ENCODE assay signal across 16 cellular contexts in the genomic region with DNA sequence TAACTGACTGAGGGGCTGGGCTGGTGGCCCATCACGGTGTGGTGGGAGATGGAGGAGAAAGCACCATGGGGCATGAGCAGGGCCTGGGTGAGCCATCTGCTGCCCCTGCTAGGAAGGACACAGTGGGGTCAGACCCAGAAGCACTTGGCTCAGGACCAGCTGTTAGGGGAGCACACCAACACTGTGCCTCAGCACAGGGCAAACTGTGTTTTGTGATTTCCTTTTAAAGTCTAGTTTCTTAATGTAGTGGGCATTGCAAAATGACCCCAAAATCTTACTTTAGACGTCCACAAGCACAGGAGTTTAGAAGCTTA. TPM values are rescaled to one million over a fixed set of nuclear protein-coding genes. Genes with fewer than 3 reads are reported as not detected.
DNase-seq lines count a peak whose midpoint lies in the region; ATAC-seq and TF ChIP-seq lines count a peak whose summit lies in the region.
"Had no signal": no experiment of that assay in that cellular context is flagged by ENCODE, and none has a peak within 500 bp of the region (broad histone marks: within the 10 kb centered on the region; RNA-seq: fewer than 3 reads in every experiment).

No MANE protein-coding gene starts in this region.

- TF ChIP-seq CTCF in Caco-2 (IDR thresholded peaks at IDR 0.05; ENCODE audit: insufficient read depth in 1 of 2, low read depth in 1 of 2, low read length in 1 of 2, severe bottlenecking in 1 of 2, unreplicated experiment in 1 of 2) (no peak), WTC11 (IDR thresholded peaks at IDR 0.05) (no peak)

- no peaks in the 10 kb centered on the region for H3K9me3 ChIP-seq in Caco-2
- H3K9me3 ChIP-seq: esophagus muscularis mucosa, MG63, spleen had no signal

- ATAC-seq in WTC11, result no peak
- ATAC-seq in natural killer cell treated with Interleukin-12 subunit alpha and Interleukin-12 subunit beta and Interleukin-15 and Interleukin-18, amount 100 ng/mL, for 72 hours, result peak in 1 of 2 donors; percentile 50
- ATAC-seq in GM21515 (IDR thresholded peaks at IDR 0.05; ENCODE audit: unreplicated experiment), result no peak
- ATAC-seq: left colon had no signal

- DNase-seq in activated T-cell treated with anti-CD3 and anti-CD28 coated beads, Interleukin-2, amount 50 U/mL, for 24 hours, result no peak
- DNase-seq in activated T-cell treated with anti-CD3 and anti-CD28 coated beads, Interleukin-2, amount 50 U/mL, for 48 hours, result no peak
- DNase-seq in Caco-2 (no peak), WTC11 (ENCODE audit: low spot score) (no peak)
- no peak for DNase-seq in natural killer cell treated with Interleukin-12 subunit alpha and Interleukin-12 subunit beta and Interleukin-15 and Interleukin-18, amount 100 ng/mL, for 72 hours (ENCODE audit: low spot score)
- DNase-seq in stimulated activated CD4-positive, alpha-beta T cell treated with anti-CD3 and anti-CD28 coated beads, Interleukin-4, amount 100 ng/mL, for 4 hours, result no peak
- DNase-seq: left colon; MG63; NCI-H146; NCI-H2227 treated with DMSO at 0.1 percent for 48 hours; NCI-H82; spleen; stimulated activated CD8-positive, alpha-beta memory T cell treated with anti-CD3 and anti-CD28 coated beads, Interleukin-4, amount 100 ng/mL, for 48 hours had no signal

- no peak overlapping the region for H3K4me3 Mint-ChIP-seq in activated T-cell treated with anti-CD3 and anti-CD28 coated beads, Interleukin-2, amount 50 U/mL, for 24 hours
- H3K4me3 Mint-ChIP-seq in Caco-2 (ENCODE audit: unreplicated experiment), result no peak overlapping the region
- no peak overlapping the region for H3K4me3 Mint-ChIP-seq in WTC11
- H3K4me3 Mint-ChIP-seq in natural killer cell treated with Interleukin-12 subunit alpha and Interleukin-12 subunit beta and Interleukin-15 and Interleukin-18, amount 100 ng/mL, for 72 hours, result peak overlapping the region; percentile 74
- H3K4me3 Mint-ChIP-seq: mesothelial cell of epicardium had no signal

- no peaks in the 10 kb centered on the region for H3K27me3 ChIP-seq in Caco-2 (replicated peaks; ENCODE audit: control insufficient read depth, insufficient read depth, low read length)
- H3K27me3 ChIP-seq: esophagus muscularis mucosa, MG63, spleen had no signal

- no peaks in the 10 kb centered on the region for H3K9me3 Mint-ChIP-seq in activated T-cell treated with anti-CD3 and anti-CD28 coated beads, Interleukin-2, amount 50 U/mL, for 24 hours
- H3K9me3 Mint-ChIP-seq in Caco-2 (ENCODE audit: unreplicated experiment) (no peaks in the 10 kb centered on the region), WTC11 (no peaks in the 10 kb centered on the region)
- no peaks in the 10 kb centered on the region for H3K9me3 Mint-ChIP-seq in natural killer cell treated with Interleukin-12 subunit alpha and Interleukin-12 subunit beta and Interleukin-15 and Interleukin-18, amount 100 ng/mL, for 72 hours
- H3K9me3 Mint-ChIP-seq: mesothelial cell of epicardium had no signal

- H3K4me1 ChIP-seq in Caco-2, result no peaks in the 10 kb centered on the region
- H3K4me1 ChIP-seq: spleen had no signal

- H3K36me3 Mint-ChIP-seq in activated T-cell treated with anti-CD3 and anti-CD28 coated beads, Interleukin-2, amount 50 U/mL, for 24 hours (ENCODE audit: low read depth), result peaks cover 68% of the 10 kb centered on the region
- H3K36me3 Mint-ChIP-seq in Caco-2 (ENCODE audit: insufficient read depth, unreplicated experiment) (peaks cover 52% of the 10 kb centered on the region), WTC11 (peaks cover 50% of the 10 kb centered on the region)
- H3K36me3 Mint-ChIP-seq in natural killer cell treated with Interleukin-12 subunit alpha and Interleukin-12 subunit beta and Interleukin-15 and Interleukin-18, amount 100 ng/mL, for 72 hours, result peaks cover 26% of the 10 kb centered on the region

- no peaks in the 10 kb centered on the region for H3K27me3 Mint-ChIP-seq in activated T-cell treated with anti-CD3 and anti-CD28 coated beads, Interleukin-2, amount 50 U/mL, for 24 hours
- no peaks in the 10 kb centered on the region for H3K27me3 Mint-ChIP-seq in Caco-2 (ENCODE audit: insufficient read depth, unreplicated experiment)
- no peaks in the 10 kb centered on the region for H3K27me3 Mint-ChIP-seq in WTC11 (ENCODE audit: low read depth)
- no peaks in the 10 kb centered on the region for H3K27me3 Mint-ChIP-seq in natural killer cell treated with Interleukin-12 subunit alpha and Interleukin-12 subunit beta and Interleukin-15 and Interleukin-18, amount 100 ng/mL, for 72 hours

- H3K36me3 ChIP-seq in Caco-2 (ENCODE audit: control insufficient read depth, insufficient read depth, low read length), result no peaks in the 10 kb centered on the region

- peak overlapping the region; percentile 75 for H3K27ac Mint-ChIP-seq in activated T-cell treated with anti-CD3 and anti-CD28 coated beads, Interleukin-2, amount 50 U/mL, for 24 hours
- H3K27ac Mint-ChIP-seq in Caco-2 (ENCODE audit: unreplicated experiment) (peak overlapping the region; percentile 5), WTC11 (peak overlapping the region; percentile 67; the same call in 1 of the 2 replicates)
- H3K27ac Mint-ChIP-seq in natural killer cell treated with Interleukin-12 subunit alpha and Interleukin-12 subunit beta and Interleukin-15 and Interleukin-18, amount 100 ng/mL, for 72 hours, result peak overlapping the region in 1 of 2 donors; percentile 10
- H3K27ac Mint-ChIP-seq: mesothelial cell of epicardium had no signal

- intact Hi-C loops in Caco-2 (cut with micrococcal nuclease; ENCODE audit: unreplicated experiment), result no loop called here

- POLR2A ChIA-PET in Caco-2 (lab: Charles Lee) (no interaction called here), WTC11 (lab: Charles Lee) (no interaction called here)

- BruUV-seq in Caco-2 (replicated peaks; lab: Mats Ljungman, UMichigan), result no TSS peak

- peaks cover 19% of the 10 kb centered on the region for H3K4me1 Mint-ChIP-seq in activated T-cell treated with anti-CD3 and anti-CD28 coated beads, Interleukin-2, amount 50 U/mL, for 24 hours (ENCODE audit: low read depth)
- H3K4me1 Mint-ChIP-seq in Caco-2 (ENCODE audit: low read depth, unreplicated experiment), result no peaks in the 10 kb centered on the region
- H3K4me1 Mint-ChIP-seq in WTC11, result peaks cover 4% of the 10 kb centered on the region
- H3K4me1 Mint-ChIP-seq in natural killer cell treated with Interleukin-12 subunit alpha and Interleukin-12 subunit beta and Interleukin-15 and Interleukin-18, amount 100 ng/mL, for 72 hours (ENCODE audit: low read depth in 2 of 2), result peaks cover 12 to 20% of the 10 kb centered on the region in 2 donors
- H3K4me1 Mint-ChIP-seq: mesothelial cell of epicardium had no signal

- H3K4me3 ChIP-seq in Caco-2 (ENCODE audit: low read depth, low read length), result no peak overlapping the region
- H3K4me3 ChIP-seq: esophagus muscularis mucosa, MG63, spleen had no signal

- CTCF ChIA-PET in Caco-2 (lab: Charles Lee) (no interaction called here), WTC11 (lab: Charles Lee) (no interaction called here)

TF ChIP-seq in WTC11, 78 proteins besides CTCF, POLR2A, EP300 and RAD21:
- TF ChIP-seq TP53 (CRISPR knock-in tag; IDR thresholded peaks at IDR 0.05) (no peak), ETV6 (CRISPR knock-in tag; IDR thresholded peaks at IDR 0.05) (no peak)
- TF ChIP-seq, protein P1, sequence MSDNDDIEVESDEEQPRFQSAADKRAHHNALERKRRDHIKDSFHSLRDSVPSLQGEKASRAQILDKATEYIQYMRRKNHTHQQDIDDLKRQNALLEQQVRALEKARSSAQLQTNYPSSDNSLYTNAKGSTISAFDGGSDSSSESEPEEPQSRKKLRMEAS (CRISPR knock-in tag; IDR thresholded peaks at IDR 0.05), result no peak
TF ChIP-seq in WTC11: peak in this region for 0.

RNA-seq across cellular contexts. Expression of a gene that starts 41.2 kb away (rescaled TPM):
- total RNA-seq in Caco-2 (2022) (67.3 and 67.6 TPM in 2 replicates), WTC11 (2021) (96.8 to 111 TPM (median 99.2 TPM) in 3 replicates)
- 100 to 1,000 TPM in 1 of 2 donors, 10 to 100 TPM in 1; 45.0 to 117 TPM for total RNA-seq in natural killer cell treated with Interleukin-12 subunit alpha and Interleukin-12 subunit beta and Interleukin-15 and Interleukin-18, amount 100 ng/mL, for 72 hours
